In genomic region chr17:27630607-27631408, GRCh38 we compare ENCODE assay signal across 8 cellular contexts.
DNase-seq lines count a peak whose midpoint lies in the region; ATAC-seq and TF ChIP-seq lines count a peak whose summit lies in the region.

Gene LGALS9, plus strand, starts transcription at chr17:27631188. Its CDS starts 78 bp downstream, at chr17:27631266.

- DNase-seq in AML-193 (lab: John Stamatoyannopoulos, UW) (peak; percentile 86 to 88), fibroblast of pulmonary artery (ENCODE audit: low read depth) (peak; percentile 20), putamen (ENCODE audit: low spot score) (peak; percentile 31), NCI-H226 (no peak), ACHN (no peak)
- peak; percentile 7 to 15 for DNase-seq in activated CD4-positive, alpha-beta T cell treated with anti-CD3 and anti-CD28 coated beads, Interleukin-2, amount 50 U/mL, for 4 hours

- no peak within 1 kb of the TSS for H3K4me3 ChIP-seq in fibroblast of pulmonary artery (replicated peaks; ENCODE audit: low read depth, low read length)

- in situ Hi-C loops in ACHN (cut with HindIII; ENCODE audit: low pct_ligation_motif_present, low pct_unique_long_range_greater_than_20kb, low sequenced_read_pairs) = no loop called here

- TF ChIP-seq CTCF in fibroblast of pulmonary artery (IDR thresholded peaks at IDR 0.05; ENCODE audit: low read length, missing control alignments) = no peak

- ATAC-seq in GM19035 (IDR thresholded peaks at IDR 0.05; ENCODE audit: unreplicated experiment) (peak; percentile 60), HG03469 (IDR thresholded peaks at IDR 0.05; ENCODE audit: unreplicated experiment) (peak; percentile 38)

Comparison
In these comparisons a context has a peak if more than half of its experiments do, and no peak if none do; other contexts are left out.
1. DNase-seq: peak in AML-193 (2 of 2), activated CD4-positive, alpha-beta T cell treated with anti-CD3 and anti-CD28 coated beads, Interleukin-2, amount 50 U/mL, for 4 hours (2 of 2), fibroblast of pulmonary artery (single experiment) and putamen (single experiment); none in NCI-H226 (single experiment) and ACHN (single experiment).